ENCODE assay signal across 16 cellular contexts in genomic region chr11:115629456-115630015, GRCh38.
DNase-seq lines count a peak whose midpoint lies in the region; ATAC-seq and TF ChIP-seq lines count a peak whose summit lies in the region.
"Had no signal": no experiment of that assay in that cellular context is flagged by ENCODE, and none has a peak within 500 bp of the region (broad histone marks: within the 10 kb centered on the region; RNA-seq: fewer than 3 reads in every experiment).

No MANE protein-coding gene starts in this region.

- H3K18ac ChIP-seq in neuronal stem cell (ENCODE audit: low read length) = peak overlapping the region; percentile 15

- H3K27ac Mint-ChIP-seq in Caco-2 (ENCODE audit: unreplicated experiment) (peak overlapping the region; percentile 62), nephron (peak overlapping the region in 2 of 3 experiments; percentile 4 to 20), T-cell (no peak overlapping the region)
- H3K27ac Mint-ChIP-seq: CD4-positive, CD25-positive, alpha-beta regulatory T cell had no signal

- H2AK5ac ChIP-seq in neuronal stem cell (ENCODE audit: low read depth, low read length) = no peak overlapping the region

- H2BK120ac ChIP-seq in neuronal stem cell (ENCODE audit: low read depth, low read length) = no peak overlapping the region

- H3K4me3 Mint-ChIP-seq in Caco-2 (ENCODE audit: unreplicated experiment) (no peak overlapping the region), nephron (no peak overlapping the region), T-cell (no peak overlapping the region)
- H3K4me3 Mint-ChIP-seq: CD4-positive, CD25-positive, alpha-beta regulatory T cell had no signal

- no TSS peak for BruUV-seq in Caco-2 (replicated peaks; lab: Mats Ljungman, UMichigan)

- DNase-seq in Caco-2 = no peak
- DNase-seq in neuronal stem cell (ENCODE audit: low spot score) = no peak
- no peak for DNase-seq in OCI-M1 (lab: John Stamatoyannopoulos, UW)
- DNase-seq in MG63 = no peak
- DNase-seq in T-cell = no peak
- DNase-seq: ACHN; Calu3; CD4-positive, CD25-positive, alpha-beta regulatory T cell; DMS 273 treated with DMSO at 0.1 percent for 48 hours; DMS79 had no signal

- intact Hi-C loops in Caco-2 (cut with micrococcal nuclease; ENCODE audit: unreplicated experiment) = no loop called here

- no peaks in the 10 kb centered on the region for H3K79me1 ChIP-seq in neuronal stem cell (ENCODE audit: low read depth, low read length)

- no peak overlapping the region for H3K9ac ChIP-seq in neuronal stem cell (ENCODE audit: low read depth, low read length, poor library complexity)
- H3K9ac ChIP-seq: BLaER1 treated with 17β-estradiol and CSF1 and Interleukin-3, amounts not matched to agents 10 nM and 100 nM had no signal

- no peak overlapping the region for H3K4me2 ChIP-seq in neuronal stem cell (ENCODE audit: insufficient read depth, low read length, poor library complexity, severe bottlenecking)
- H3K4me2 ChIP-seq: BLaER1 treated with 17β-estradiol and CSF1 and Interleukin-3, amounts not matched to agents 10 nM and 100 nM had no signal

- H3K4me1 ChIP-seq in Caco-2 = no peaks in the 10 kb centered on the region
- H3K4me1 ChIP-seq in HEK293 (ENCODE audit: control insufficient read depth, insufficient read depth, low read length) = no peaks in the 10 kb centered on the region; the same call in 1 of the 2 replicates
- peaks cover 1 to 27% of the 10 kb centered on the region in 2 donors for H3K4me1 ChIP-seq in neuronal stem cell (ENCODE audit: control insufficient read depth in 2 of 2, insufficient read depth in 1 of 2, low read depth in 1 of 2, low read length in 2 of 2)
- H3K4me1 ChIP-seq: BLaER1 treated with 17β-estradiol and CSF1 and Interleukin-3, amounts not matched to agents 10 nM and 100 nM had no signal

- CTCF ChIA-PET in Caco-2 (lab: Charles Lee) (interaction anchor here (0.6 to 0.7 kb wide), 2 partner anchors 15 to 34 kb away, joined by 3 to 4 read pairs; no protein-coding TSS in a partner anchor), HEK293 (lab: Yijun Ruan, JAX) (no interaction called here), T-cell (lab: Charles Lee) (no interaction called here)

- H3K4me3 ChIP-seq in Caco-2 (ENCODE audit: low read depth, low read length) (no peak overlapping the region), HEK293 (ENCODE audit: low read depth, low read length) (no peak overlapping the region), neuronal stem cell (ENCODE audit: low read length in 2 of 2) (no peak overlapping the region), MG63 (no peak overlapping the region)
- H3K4me3 ChIP-seq: BLaER1 treated with 17β-estradiol and CSF1 and Interleukin-3, amounts not matched to agents 10 nM and 100 nM; GM12878 had no signal

- H2BK15ac ChIP-seq in neuronal stem cell (ENCODE audit: low read length) = no peak overlapping the region

- ATAC-seq in esophagus mucosa (no peak), T-cell (replicated peaks in 1 of 4) (no peak)
- ATAC-seq: GM12878, HCT116 had no signal

- no peaks in the 10 kb centered on the region for H3K9me3 ChIP-seq in Caco-2
- H3K9me3 ChIP-seq in HEK293 (ENCODE audit: control insufficient read depth, insufficient read depth, low read depth, low read length) = no peaks in the 10 kb centered on the region
- H3K9me3 ChIP-seq in neuronal stem cell (replicated peaks in 1 of 2; ENCODE audit: control insufficient read depth in 2 of 2, insufficient read depth in 1 of 2, low read depth in 1 of 2, low read length in 2 of 2) = no peaks in the 10 kb centered on the region
- no peaks in the 10 kb centered on the region for H3K9me3 ChIP-seq in MG63

- H3K27me3 ChIP-seq in Caco-2 (replicated peaks; ENCODE audit: control insufficient read depth, insufficient read depth, low read length) = no peaks in the 10 kb centered on the region
- no peaks in the 10 kb centered on the region for H3K27me3 ChIP-seq in neuronal stem cell (ENCODE audit: control insufficient read depth in 3 of 3, insufficient read depth in 3 of 3, low read depth in 1 of 3, low read length in 3 of 3)
- H3K27me3 ChIP-seq in MG63 = no peaks in the 10 kb centered on the region
- H3K27me3 ChIP-seq: BLaER1 treated with 17β-estradiol and CSF1 and Interleukin-3, amounts not matched to agents 10 nM and 100 nM had no signal

- no peak overlapping the region for H2BK5ac ChIP-seq in neuronal stem cell (ENCODE audit: low read length)

- no peaks in the 10 kb centered on the region for H3K36me3 ChIP-seq in Caco-2 (ENCODE audit: control insufficient read depth, insufficient read depth, low read length)
- H3K36me3 ChIP-seq in HEK293 (ENCODE audit: control insufficient read depth in 2 of 2, insufficient read depth in 1 of 2, low read length in 2 of 2) = no peaks in the 10 kb centered on the region
- no peaks in the 10 kb centered on the region for H3K36me3 ChIP-seq in neuronal stem cell (replicated peaks in 1 of 2; ENCODE audit: control insufficient read depth in 2 of 2, insufficient read depth in 2 of 2, low read length in 2 of 2)
- H3K36me3 ChIP-seq in MG63 = no peaks in the 10 kb centered on the region
- H3K36me3 ChIP-seq: BLaER1 treated with 17β-estradiol and CSF1 and Interleukin-3, amounts not matched to agents 10 nM and 100 nM had no signal

- H3K9me3 Mint-ChIP-seq in Caco-2 (ENCODE audit: unreplicated experiment) (no peaks in the 10 kb centered on the region), nephron (peaks cover 3% of the 10 kb centered on the region), T-cell (peaks cover 0 to 3% (median 0%) of the 10 kb centered on the region in 3 donors)

- H2BK12ac ChIP-seq in neuronal stem cell (ENCODE audit: low read length) = no peak overlapping the region

- WGBS in neuronal stem cell (ENCODE audit: extremely low coverage in 2 of 2, insufficient read length in 2 of 2, insufficient replicate concordance in 1 of 2), 2 donors = no CpG with 5 or more reads among the region's 5 CpGs

- H2AFZ ChIP-seq in neuronal stem cell (ENCODE audit: low read length) = peak overlapping the region; percentile 86

- H4K8ac ChIP-seq in neuronal stem cell (ENCODE audit: low read depth, low read length) = no peak overlapping the region

- no peak for TF ChIP-seq CTCF in Caco-2 (IDR thresholded peaks at IDR 0.05; ENCODE audit: insufficient read depth in 1 of 2, low read depth in 1 of 2, low read length in 1 of 2, severe bottlenecking in 1 of 2, unreplicated experiment in 1 of 2)
- TF ChIP-seq CTCF in HEK293 (tag by site-specific recombination; IDR thresholded peaks at IDR 0.05) = no peak
- no peak for TF ChIP-seq CTCF in nephron (IDR thresholded peaks at IDR 0.05; ENCODE audit: unreplicated experiment in 3 of 3)

- peaks cover 4% of the 10 kb centered on the region for H3K36me3 Mint-ChIP-seq in Caco-2 (ENCODE audit: insufficient read depth, unreplicated experiment)
- no peaks in the 10 kb centered on the region for H3K36me3 Mint-ChIP-seq in nephron (ENCODE audit: low read depth)
- no peaks in the 10 kb centered on the region for H3K36me3 Mint-ChIP-seq in T-cell
- H3K36me3 Mint-ChIP-seq: CD4-positive, CD25-positive, alpha-beta regulatory T cell had no signal

- H3K4me1 Mint-ChIP-seq in Caco-2 (ENCODE audit: low read depth, unreplicated experiment) (peaks cover 9% of the 10 kb centered on the region), nephron (peaks cover 25% of the 10 kb centered on the region), T-cell (no peaks in the 10 kb centered on the region)
- H3K4me1 Mint-ChIP-seq: CD4-positive, CD25-positive, alpha-beta regulatory T cell had no signal

- no peak overlapping the region for H3K4ac ChIP-seq in neuronal stem cell (ENCODE audit: low read length)

- H3K23ac ChIP-seq in neuronal stem cell (ENCODE audit: low read depth, low read length, poor library complexity) = no peak overlapping the region

- POLR2A ChIA-PET in Caco-2 (lab: Charles Lee) = no interaction called here
- POLR2A ChIA-PET in HEK293 (lab: Yijun Ruan, JAX) = interaction anchor here (1.6 kb wide), 1 partner anchor 125 kb away, joined by 3 read pairs; the partner anchor contains the start of gene CADM1
- POLR2A ChIA-PET in T-cell (lab: Charles Lee) = no interaction called here

- no peak overlapping the region for H3K14ac ChIP-seq in neuronal stem cell (ENCODE audit: low read length)

- H3K27ac ChIP-seq in HEK293 (ENCODE audit: extremely low read depth, low read depth, low read length) = no peak overlapping the region
- no peak overlapping the region for H3K27ac ChIP-seq in neuronal stem cell (replicated peaks; ENCODE audit: low read length)
- H3K27ac ChIP-seq: BLaER1 treated with 17β-estradiol and CSF1 and Interleukin-3, amounts not matched to agents 10 nM and 100 nM had no signal

- no peak overlapping the region for H4K91ac ChIP-seq in neuronal stem cell (ENCODE audit: low read depth, low read length, poor library complexity)

- no peaks in the 10 kb centered on the region for H3K27me3 Mint-ChIP-seq in Caco-2 (ENCODE audit: insufficient read depth, unreplicated experiment)
- H3K27me3 Mint-ChIP-seq in nephron (ENCODE audit: low read depth) = peaks cover 65% of the 10 kb centered on the region
- peaks cover 0 to 16% of the 10 kb centered on the region in 2 donors for H3K27me3 Mint-ChIP-seq in T-cell

TF ChIP-seq in HEK293, 187 proteins besides CTCF, POLR2A, EP300 and RAD21 (continues in another document):
- TF ChIP-seq ZNF473 (tag by site-specific recombination; IDR thresholded peaks at IDR 0.05) (no peak), ZNF621 (tag by site-specific recombination; IDR thresholded peaks at IDR 0.05) (no peak), SCRT1 (tag by site-specific recombination; IDR thresholded peaks at IDR 0.05; ENCODE audit: borderline replicate concordance) (peak; percentile 80; the same call in 1 of the 2 replicates), ZNF776 (tag by site-specific recombination; IDR thresholded peaks at IDR 0.05; ENCODE audit: borderline replicate concordance) (no peak), ZNF701 (tag by site-specific recombination; IDR thresholded peaks at IDR 0.05) (no peak)

Comparison
In these comparisons a context has a peak if more than half of its experiments do, and no peak if none do; other contexts are left out.
1. H3K27ac Mint-ChIP-seq: peak in Caco-2 (single experiment) and nephron (2 of 3); none in T-cell (0 of 2).